In genomic region chr22:36362819-36363377, GRCh38 we compare ENCODE assay signal across 8 cellular contexts. TPM values are rescaled to one million over a fixed set of nuclear protein-coding genes. Genes with fewer than 3 reads are reported as not detected.
A peak's percentile ranks its signal among the peaks of the same experiment; 100 is the strongest.
DNase-seq lines count a peak whose midpoint lies in the region; ATAC-seq, FAIRE-seq and TF ChIP-seq lines count a peak whose summit lies in the region.

No MANE protein-coding gene starts in this region.

- no peak for TF ChIP-seq CTCF in A549 (IDR thresholded peaks at IDR 0.05)
- no peak for TF ChIP-seq CTCF in breast epithelium (IDR thresholded peaks at IDR 0.05)
- no peak for TF ChIP-seq CTCF in natural killer cell (IDR thresholded peaks at IDR 0.05)

- no peaks in the 10 kb centered on the region for H3K36me3 Mint-ChIP-seq in natural killer cell

- H3K4me3 ChIP-seq in A549 (peak overlapping the region; percentile 19; the same call in 1 of the 3 replicates), breast epithelium (peak overlapping the region in 1 of 3 donors; percentile 34)

- no peaks in the 10 kb centered on the region for H3K9me3 ChIP-seq in A549
- H3K9me3 ChIP-seq in breast epithelium = no peaks in the 10 kb centered on the region

- TF ChIP-seq POLR2A in A549 (IDR thresholded peaks at IDR 0.05; ENCODE audit: low read length) (no peak), breast epithelium (IDR thresholded peaks at IDR 0.05) (no peak)

- 46% methylated on average over 3 of the region's 3 CpGs for WGBS in A549 (ENCODE audit: missing lambda C conversion rate)

- H3K27me3 Mint-ChIP-seq in natural killer cell (ENCODE audit: low read depth in 2 of 2) = no peaks in the 10 kb centered on the region

- CTCF ChIA-PET in A549 (lab: Yijun Ruan, JAX) = interaction anchor here (1.2 to 3.5 kb wide), 4 partner anchors 25 to 107 kb away, joined by 3 to 16 read pairs (median 6); no protein-coding TSS in a partner anchor

- TF ChIP-seq EP300 in A549 (IDR thresholded peaks at IDR 0.05) = no peak

- H3K4me1 ChIP-seq in A549 (peaks cover 100% of the 10 kb centered on the region), breast epithelium (peaks cover 54 to 76% of the 10 kb centered on the region in 2 donors)

- no peak for DNase-seq in A549 (ENCODE audit: low read depth in 1 of 2, low spot score in 1 of 2)
- peak; percentile 52 for DNase-seq in LHCN-M2 (ENCODE audit: low read depth)
- no peak for DNase-seq in breast epithelium (ENCODE audit: low spot score in 2 of 2)
- no peak for DNase-seq in natural killer cell
- DNase-seq in NCI-H748 (lab: John Stamatoyannopoulos, UW; ENCODE audit: unreplicated experiment) = no peak
- no peak for DNase-seq in GM19240 (ENCODE audit: insufficient read length, low spot score)
- DNase-seq in middle frontal gyrus (ENCODE audit: extremely low spot score, low spot score) = no peak
- no peak for DNase-seq in SKM-1 treated with dmso at 0.1 percent for 144 hours (lab: John Stamatoyannopoulos, UW; ENCODE audit: unreplicated experiment)

- POLR2A ChIA-PET in A549 (lab: Yijun Ruan, JAX) = interaction anchor here (1.7 kb wide), 1 partner anchor 11 kb away, joined by 4 read pairs; no protein-coding TSS in a partner anchor

- ATAC-seq in A549 (peak; percentile 28 to 35; a peak in 4 of 6 replicates), natural killer cell (no peak)

- peak overlapping the region; percentile 38 for H3K4me3 Mint-ChIP-seq in natural killer cell

- no peak for TF ChIP-seq RAD21 in A549 (conservative IDR thresholded peaks at IDR 0.05 in 1 of 2, IDR thresholded peaks at IDR 0.05 in 1 of 2)

- intact Hi-C loops in breast epithelium (cut with DNase I; ENCODE audit: low total_unique reads) (no loop called here), natural killer cell (cut with micrococcal nuclease) (no loop called here)

- H3K27ac ChIP-seq in A549 = peak overlapping the region; percentile 83 to 99
- H3K27ac ChIP-seq in breast epithelium = peak overlapping the region; percentile 92

- H3K4me1 Mint-ChIP-seq in natural killer cell = peaks cover 86 to 90% of the 10 kb centered on the region in 2 donors

- no peaks in the 10 kb centered on the region for H3K9me3 Mint-ChIP-seq in natural killer cell

- H3K36me3 ChIP-seq in breast epithelium = no peaks in the 10 kb centered on the region

- H3K27ac Mint-ChIP-seq in natural killer cell = peak overlapping the region; percentile 90 to 96

- no peak for FAIRE-seq in A549 (lab: Jason Lieb, UNC)

- H3K4me2 ChIP-seq in A549 = peak overlapping the region; percentile 83

- no peaks in the 10 kb centered on the region for H3K27me3 ChIP-seq in breast epithelium

TF ChIP-seq in A549, 52 proteins besides CTCF, POLR2A, EP300 and RAD21:
- TF ChIP-seq MAZ (IDR thresholded peaks at IDR 0.05; ENCODE audit: borderline replicate concordance, low read depth, low read length) (no peak), ZFP36 (IDR thresholded peaks at IDR 0.05; ENCODE audit: borderline replicate concordance, partially characterized antibody) (peak; percentile 9), RARB (CRISPR knock-in tag; IDR thresholded peaks at IDR 0.05) (no peak), FOSL2 (IDR thresholded peaks at IDR 0.05) (no peak), FOSL2 (CRISPR knock-in tag; IDR thresholded peaks at IDR 0.05) (0 out of 2 replicates have a peak, but pooled peaks have one; percentile 15), GATA3 (IDR thresholded peaks at IDR 0.05; ENCODE audit: borderline replicate concordance) (no peak)

RNA-seq across cellular contexts. Expression of gene MYH9, which starts 24.9 kb away (rescaled TPM):
- polyA plus RNA-seq in A549 (2011; rRNA removed) = 92.1 and 162 TPM in 2 replicates
- 112 and 118 TPM in 2 replicates for polyA plus RNA-seq in A549 (2012; cell fraction: cytosol; rRNA removed)
- 202 and 239 TPM in 2 replicates for polyA plus RNA-seq in A549 (2012; cell fraction: nucleus; rRNA removed)
- 158 to 215 TPM (median 167 TPM) in 3 replicates for polyA plus RNA-seq in A549 (2017; fragmentation: RNase III; extraction: RNeasy Plus Mini Kit Qiagen cat#74134 plus additional on column Dnase treatment)
- 460 and 534 TPM in 2 replicates for polyA minus RNA-seq in A549 (2011; rRNA and poly(A)+ RNA removed)
- 481 and 492 TPM in 2 replicates for total RNA-seq in LHCN-M2 (2014; rRNA removed)
- polyA plus RNA-seq in LHCN-M2 (2012) = 762 TPM
- 100 to 1,000 TPM; 169 to 392 (median 268) TPM for total RNA-seq in breast epithelium
- 1,000 to 10,000 TPM in 1 of 3 donors, 100 to 1,000 TPM in 2; 803 to 1,038 (median 808) TPM for total RNA-seq in natural killer cell

Comparison
In these comparisons a context has a peak if more than half of its experiments do, and no peak if none do; other contexts are left out.
1. ATAC-seq: peak in A549 (2 of 2); none in natural killer cell (0 of 3).